41 cellular contexts compared by ENCODE assay signal in the genomic region with DNA sequence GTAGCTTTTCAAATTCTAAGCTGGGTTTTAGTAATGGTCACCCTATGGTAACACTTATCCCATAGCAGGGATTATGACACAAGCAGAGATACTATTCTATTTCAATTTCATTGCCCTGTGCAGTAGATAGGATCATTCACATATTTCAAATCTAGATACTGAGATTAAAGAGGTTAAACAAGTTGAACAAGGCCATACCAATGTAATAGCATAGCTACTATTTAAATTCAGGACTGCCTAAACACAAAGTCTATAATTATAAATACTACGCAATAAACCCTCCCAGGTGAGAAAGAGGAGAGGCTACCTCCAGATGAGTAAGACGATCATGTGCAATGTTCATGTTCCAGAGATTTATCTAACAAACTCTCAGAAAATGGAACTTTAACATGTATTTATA. TPM values are rescaled to one million over a fixed set of nuclear protein-coding genes. Genes with fewer than 3 reads are reported as not detected.
"Had no signal": no experiment of that assay in that cellular context is flagged by ENCODE, and none has a peak within 500 bp of the region (broad histone marks: within the 10 kb centered on the region; RNA-seq: fewer than 3 reads in every experiment).

No MANE protein-coding gene starts in this region.

- H3K27ac ChIP-seq: adrenal gland, ascending aorta, breast epithelium, cardiac muscle cell, colonic mucosa, esophagus squamous epithelium, gastroesophageal sphincter, heart right ventricle had no signal

- H3K9me3 ChIP-seq: adrenal gland, ascending aorta, breast epithelium, colonic mucosa, esophagus squamous epithelium, gastroesophageal sphincter, heart right ventricle had no signal

- ATAC-seq: activated CD4-positive, alpha-beta T cell treated with anti-CD3 and anti-CD28 coated beads for 36 hours; activated CD8-positive, alpha-beta memory T cell treated with anti-CD3 and anti-CD28 coated beads, Interleukin-2, amount 10 ng/mL, durations not matched to agents 7 days and 5 days; activated CD8-positive, alpha-beta T cell treated with anti-CD3 and anti-CD28 coated beads, Interleukin-2, amount 10 ng/mL, durations not matched to agents 7 days and 5 days; activated naive CD8-positive, alpha-beta T cell treated with anti-CD3 and anti-CD28 coated beads, Interleukin-2, amount 50 U/mL, for 24 hours; gastroesophageal sphincter; heart right ventricle; T-helper 17 cell had no signal

- H3K27ac Mint-ChIP-seq: activated CD4-positive, alpha-beta memory T cell treated with anti-CD3 and anti-CD28 coated beads for 36 hours; activated CD4-positive, alpha-beta T cell treated with anti-CD3 and anti-CD28 coated beads for 36 hours; activated CD4-positive, alpha-beta T cell treated with anti-CD3 and anti-CD28 coated beads, Interleukin-2, amount 10 ng/mL, durations not matched to agents 24 days and 14 days; activated CD8-positive, alpha-beta memory T cell treated with anti-CD3 and anti-CD28 coated beads, Interleukin-2, amount 10 ng/mL, durations not matched to agents 7 days and 5 days; activated CD8-positive, alpha-beta T cell treated with anti-CD3 and anti-CD28 coated beads, Interleukin-2, amount 10 ng/mL, durations not matched to agents 7 days and 5 days; activated naive CD4-positive, alpha-beta T cell treated with anti-CD3 and anti-CD28 coated beads for 36 hours; activated naive CD4-positive, alpha-beta T cell treated with anti-CD3 and anti-CD28 coated beads, Interleukin-2, amount 50 U/mL, for 24 hours; activated naive CD8-positive, alpha-beta T cell treated with anti-CD3 and anti-CD28 coated beads for 36 hours; activated naive CD8-positive, alpha-beta T cell treated with anti-CD3 and anti-CD28 coated beads, Interleukin-2, amount 50 U/mL, for 24 hours; activated T-helper 1 cell treated with anti-CD3 and anti-CD28 coated beads, Interleukin-12 subunit alpha, Interleukin-12 subunit beta, Interleukin-2, Interleukin-4 antibody, amounts not matched to agents 30 ng/mL and 10 ng/mL and 1 ng/mL, durations not matched to agents 14 hours and 24 hours and 36 hours; activated T-helper 2 cell treated with anti-CD3 and anti-CD28 coated beads, Interferon-gamma antibody, Interleukin-2, Interleukin-4, amounts not matched to agents 10 μg/mL and 5 μg/mL and 100 μg/mL, durations not matched to agents 14 hours and 24 hours and 36 hours; brain; endodermal cell; T-helper 17 cell; T-helper 2 cell treated with Interferon-gamma antibody and Interleukin-4, amounts not matched to agents 5 μg/mL and 100 μg/mL, for 36 hours had no signal

- H3K4me1 Mint-ChIP-seq: brain had no signal

- H3K36me3 ChIP-seq: adrenal gland, ascending aorta, breast epithelium, cardiac muscle cell, colonic mucosa, esophagus squamous epithelium, gastroesophageal sphincter, heart right ventricle had no signal

- H3K4me3 Mint-ChIP-seq: activated CD4-positive, alpha-beta memory T cell treated with anti-CD3 and anti-CD28 coated beads for 36 hours; activated CD4-positive, alpha-beta T cell treated with anti-CD3 and anti-CD28 coated beads for 36 hours; activated CD4-positive, alpha-beta T cell treated with anti-CD3 and anti-CD28 coated beads, Interleukin-2, amount 10 ng/mL, durations not matched to agents 24 days and 14 days; activated CD8-positive, alpha-beta memory T cell treated with anti-CD3 and anti-CD28 coated beads, Interleukin-2, amount 10 ng/mL, durations not matched to agents 7 days and 5 days; activated CD8-positive, alpha-beta T cell treated with anti-CD3 and anti-CD28 coated beads, Interleukin-2, amount 10 ng/mL, durations not matched to agents 7 days and 5 days; activated naive CD4-positive, alpha-beta T cell treated with anti-CD3 and anti-CD28 coated beads for 36 hours; activated naive CD4-positive, alpha-beta T cell treated with anti-CD3 and anti-CD28 coated beads, Interleukin-2, amount 50 U/mL, for 24 hours; activated naive CD8-positive, alpha-beta T cell treated with anti-CD3 and anti-CD28 coated beads for 36 hours; activated naive CD8-positive, alpha-beta T cell treated with anti-CD3 and anti-CD28 coated beads, Interleukin-2, amount 50 U/mL, for 24 hours; activated T-helper 1 cell treated with anti-CD3 and anti-CD28 coated beads, Interleukin-12 subunit alpha, Interleukin-12 subunit beta, Interleukin-2, Interleukin-4 antibody, amounts not matched to agents 30 ng/mL and 10 ng/mL and 1 ng/mL, durations not matched to agents 14 hours and 24 hours and 36 hours; brain; endodermal cell; T-helper 17 cell; T-helper 2 cell treated with Interferon-gamma antibody and Interleukin-4, amounts not matched to agents 5 μg/mL and 100 μg/mL, for 36 hours had no signal

- H3K27me3 ChIP-seq: adrenal gland, ascending aorta, breast epithelium, cardiac muscle cell, colonic mucosa, esophagus squamous epithelium had no signal

- H3K36me3 Mint-ChIP-seq: activated CD4-positive, alpha-beta memory T cell treated with anti-CD3 and anti-CD28 coated beads for 36 hours; activated CD8-positive, alpha-beta memory T cell treated with anti-CD3 and anti-CD28 coated beads, Interleukin-2, amount 10 ng/mL, durations not matched to agents 7 days and 5 days; activated naive CD4-positive, alpha-beta T cell treated with anti-CD3 and anti-CD28 coated beads, Interleukin-2, amount 50 U/mL, for 24 hours; activated naive CD8-positive, alpha-beta T cell treated with anti-CD3 and anti-CD28 coated beads for 36 hours; brain had no signal

- H3K4me3 ChIP-seq: adrenal gland, ascending aorta, breast epithelium, cardiac muscle cell, colonic mucosa, esophagus squamous epithelium, gastroesophageal sphincter, heart right ventricle had no signal

- H3K4me1 ChIP-seq: adrenal gland, ascending aorta, breast epithelium, colonic mucosa, esophagus squamous epithelium, gastroesophageal sphincter, heart right ventricle had no signal

- H3K9me3 Mint-ChIP-seq: activated CD4-positive, alpha-beta memory T cell treated with anti-CD3 and anti-CD28 coated beads for 36 hours; activated CD4-positive, alpha-beta T cell treated with anti-CD3 and anti-CD28 coated beads, Interleukin-2, amount 10 ng/mL, durations not matched to agents 24 days and 14 days; activated naive CD4-positive, alpha-beta T cell treated with anti-CD3 and anti-CD28 coated beads for 36 hours; activated naive CD4-positive, alpha-beta T cell treated with anti-CD3 and anti-CD28 coated beads, Interleukin-2, amount 50 U/mL, for 24 hours; activated naive CD8-positive, alpha-beta T cell treated with anti-CD3 and anti-CD28 coated beads for 36 hours; activated naive CD8-positive, alpha-beta T cell treated with anti-CD3 and anti-CD28 coated beads, Interleukin-2, amount 50 U/mL, for 24 hours; activated T-helper 1 cell treated with anti-CD3 and anti-CD28 coated beads, Interleukin-12 subunit alpha, Interleukin-12 subunit beta, Interleukin-2, Interleukin-4 antibody, amounts not matched to agents 30 ng/mL and 10 ng/mL and 1 ng/mL, durations not matched to agents 14 hours and 24 hours and 36 hours; activated T-helper 2 cell treated with anti-CD3 and anti-CD28 coated beads, Interferon-gamma antibody, Interleukin-2, Interleukin-4, amounts not matched to agents 10 μg/mL and 5 μg/mL and 100 μg/mL, durations not matched to agents 14 hours and 24 hours and 36 hours; brain; T-helper 2 cell treated with Interferon-gamma antibody and Interleukin-4, amounts not matched to agents 5 μg/mL and 100 μg/mL, for 36 hours had no signal

- H3K27me3 Mint-ChIP-seq: activated CD4-positive, alpha-beta memory T cell treated with anti-CD3 and anti-CD28 coated beads for 36 hours; activated naive CD4-positive, alpha-beta T cell treated with anti-CD3 and anti-CD28 coated beads, Interleukin-2, amount 50 U/mL, for 24 hours; activated naive CD8-positive, alpha-beta T cell treated with anti-CD3 and anti-CD28 coated beads for 36 hours; activated naive CD8-positive, alpha-beta T cell treated with anti-CD3 and anti-CD28 coated beads, Interleukin-2, amount 50 U/mL, for 24 hours; T-helper 17 cell had no signal

- DNase-seq: activated CD4-positive, alpha-beta memory T cell treated with anti-CD3 and anti-CD28 coated beads for 36 hours; activated CD4-positive, alpha-beta T cell treated with anti-CD3 and anti-CD28 coated beads for 36 hours; activated CD4-positive, alpha-beta T cell treated with anti-CD3 and anti-CD28 coated beads, Interleukin-2, amount 10 ng/mL, durations not matched to agents 24 days and 14 days; activated CD4-positive, CD25-positive, alpha-beta regulatory T cell; activated CD4-positive, CD25-positive, alpha-beta regulatory T cell treated with anti-CD3 and anti-CD28 coated beads, Interleukin-2, amount 50 U/mL, for 72 hours; activated CD8-positive, alpha-beta memory T cell treated with anti-CD3 and anti-CD28 coated beads, Interleukin-2, amount 10 ng/mL, durations not matched to agents 7 days and 5 days; activated CD8-positive, alpha-beta memory T cell treated with anti-CD3 and anti-CD28 coated beads, Interleukin-2, amount 50 U/mL, for 4 hours; activated CD8-positive, alpha-beta T cell treated with anti-CD3 and anti-CD28 coated beads, Interleukin-2, amount 10 ng/mL, durations not matched to agents 7 days and 5 days; activated effector memory CD4-positive, alpha-beta T cell treated with anti-CD3 and anti-CD28 coated beads, Interleukin-2, amount 50 U/mL, for 16 hours; activated naive CD4-positive, alpha-beta T cell treated with anti-CD3 and anti-CD28 coated beads for 36 hours; activated naive CD8-positive, alpha-beta T cell treated with anti-CD3 and anti-CD28 coated beads for 36 hours; activated naive CD8-positive, alpha-beta T cell treated with anti-CD3 and anti-CD28 coated beads, Interleukin-2, amount 50 U/mL, for 24 hours; activated T-cell treated with anti-CD3 and anti-CD28 coated beads, Interleukin-2, amount 50 U/mL, for 1 hour; activated T-cell treated with anti-CD3 and anti-CD28 coated beads, Interleukin-2, amount 50 U/mL, for 48 hours; adrenal gland; central memory CD4-positive, alpha-beta T cell; cerebellar nuclear complex; colonic mucosa; effector CD8-positive, alpha-beta T cell; erythroblast; esophagus squamous epithelium; foreskin melanocyte; heart right ventricle; T-helper 1 cell; T-helper 17 cell; T1000 had no signal

RNA-seq across cellular contexts. Expression of gene LIPM, which starts 1.1 kb away (rescaled TPM):
- total RNA-seq: activated CD4-positive, alpha-beta memory T cell treated with anti-CD3 and anti-CD28 coated beads for 36 hours; activated CD4-positive, alpha-beta T cell treated with anti-CD3 and anti-CD28 coated beads for 36 hours; activated CD4-positive, alpha-beta T cell treated with anti-CD3 and anti-CD28 coated beads, Interleukin-2, amount 10 ng/mL, durations not matched to agents 24 days and 14 days; activated CD8-positive, alpha-beta memory T cell treated with anti-CD3 and anti-CD28 coated beads for 36 hours; activated CD8-positive, alpha-beta memory T cell treated with anti-CD3 and anti-CD28 coated beads, Interleukin-2, amount 10 ng/mL, durations not matched to agents 7 days and 5 days; activated CD8-positive, alpha-beta T cell treated with anti-CD3 and anti-CD28 coated beads, Interleukin-2, amount 10 ng/mL, durations not matched to agents 7 days and 5 days; activated naive CD4-positive, alpha-beta T cell treated with anti-CD3 and anti-CD28 coated beads for 36 hours; activated naive CD8-positive, alpha-beta T cell treated with anti-CD3 and anti-CD28 coated beads for 36 hours; activated T-helper 1 cell treated with anti-CD3 and anti-CD28 coated beads, Interleukin-12 subunit alpha, Interleukin-12 subunit beta, Interleukin-2, Interleukin-4 antibody, amounts not matched to agents 30 ng/mL and 10 ng/mL and 1 ng/mL, durations not matched to agents 14 hours and 24 hours and 36 hours; activated T-helper 2 cell treated with anti-CD3 and anti-CD28 coated beads, Interferon-gamma antibody, Interleukin-2, Interleukin-4, amounts not matched to agents 10 μg/mL and 5 μg/mL and 100 μg/mL, durations not matched to agents 14 hours and 24 hours and 36 hours; adrenal gland; ascending aorta; breast epithelium; cardiac muscle cell; colonic mucosa; dermis microvascular lymphatic vessel endothelial cell; endodermal cell; esophagus squamous epithelium; fibroblast of lung; fibroblast of villous mesenchyme; gastroesophageal sphincter; glomerular endothelial cell; heart right ventricle; T-helper 17 cell had no signal
- polyA plus RNA-seq: adrenal gland, cardiac muscle cell, fibroblast of lung, heart right ventricle had no signal

RNA-seq across cellular contexts. Expression of gene LIPN, which starts 43.8 kb away (rescaled TPM):
- total RNA-seq: activated CD4-positive, alpha-beta memory T cell treated with anti-CD3 and anti-CD28 coated beads for 36 hours; activated CD4-positive, alpha-beta T cell treated with anti-CD3 and anti-CD28 coated beads for 36 hours; activated CD4-positive, alpha-beta T cell treated with anti-CD3 and anti-CD28 coated beads, Interleukin-2, amount 10 ng/mL, durations not matched to agents 24 days and 14 days; activated CD8-positive, alpha-beta memory T cell treated with anti-CD3 and anti-CD28 coated beads for 36 hours; activated CD8-positive, alpha-beta memory T cell treated with anti-CD3 and anti-CD28 coated beads, Interleukin-2, amount 10 ng/mL, durations not matched to agents 7 days and 5 days; activated CD8-positive, alpha-beta T cell treated with anti-CD3 and anti-CD28 coated beads, Interleukin-2, amount 10 ng/mL, durations not matched to agents 7 days and 5 days; activated naive CD4-positive, alpha-beta T cell treated with anti-CD3 and anti-CD28 coated beads for 36 hours; activated naive CD8-positive, alpha-beta T cell treated with anti-CD3 and anti-CD28 coated beads for 36 hours; activated T-helper 1 cell treated with anti-CD3 and anti-CD28 coated beads, Interleukin-12 subunit alpha, Interleukin-12 subunit beta, Interleukin-2, Interleukin-4 antibody, amounts not matched to agents 30 ng/mL and 10 ng/mL and 1 ng/mL, durations not matched to agents 14 hours and 24 hours and 36 hours; activated T-helper 2 cell treated with anti-CD3 and anti-CD28 coated beads, Interferon-gamma antibody, Interleukin-2, Interleukin-4, amounts not matched to agents 10 μg/mL and 5 μg/mL and 100 μg/mL, durations not matched to agents 14 hours and 24 hours and 36 hours; ascending aorta; breast epithelium; cardiac muscle cell; colonic mucosa; dermis microvascular lymphatic vessel endothelial cell; endodermal cell; fibroblast of lung; fibroblast of villous mesenchyme; glomerular endothelial cell had no signal
- polyA plus RNA-seq: adrenal gland, cardiac muscle cell, fibroblast of lung had no signal

RNA-seq across cellular contexts. Expression of gene ANKRD22, which starts 48.0 kb away (rescaled TPM):
- total RNA-seq: activated CD4-positive, alpha-beta T cell treated with anti-CD3 and anti-CD28 coated beads, Interleukin-2, amount 10 ng/mL, durations not matched to agents 24 days and 14 days; activated naive CD8-positive, alpha-beta T cell treated with anti-CD3 and anti-CD28 coated beads for 36 hours; activated T-helper 2 cell treated with anti-CD3 and anti-CD28 coated beads, Interferon-gamma antibody, Interleukin-2, Interleukin-4, amounts not matched to agents 10 μg/mL and 5 μg/mL and 100 μg/mL, durations not matched to agents 14 hours and 24 hours and 36 hours; ascending aorta; cardiac muscle cell; dermis microvascular lymphatic vessel endothelial cell; endodermal cell; fibroblast of villous mesenchyme; glomerular endothelial cell; T-helper 17 cell had no signal
- polyA plus RNA-seq: cardiac muscle cell, fibroblast of lung had no signal
